1 cellular context compared by ENCODE assay signal in genomic region chr2:11387831-11388230, GRCh38.
A peak's percentile ranks its signal among the peaks of the same experiment; 100 is the strongest.
TF ChIP-seq lines count a peak whose summit lies in the region.

No MANE protein-coding gene starts in this region.

TF ChIP-seq in HepG2, 621 proteins besides CTCF, POLR2A, EP300 and RAD21 (continued from another document and continues in another):
- TF ChIP-seq GFI1 (CRISPR knock-in tag; IDR thresholded peaks at IDR 0.05; ENCODE audit: borderline replicate concordance) (peak; percentile 73; the same call in 1 of the 2 replicates), ZNF124 (CRISPR knock-in tag; IDR thresholded peaks at IDR 0.05) (peak; percentile 42; the same call in 1 of the 2 replicates), ZHX2 (IDR thresholded peaks at IDR 0.05; ENCODE audit: low read depth) (no peak), ZHX2 (CRISPR knock-in tag; IDR thresholded peaks at IDR 0.05; ENCODE audit: borderline replicate concordance) (0 out of 2 replicates have a peak, but pooled peaks have one; percentile 0), FOXO1 (CRISPR knock-in tag; IDR thresholded peaks at IDR 0.05) (0 out of 2 replicates have a peak, but pooled peaks have one; percentile 21), ZBTB20 (CRISPR knock-in tag; IDR thresholded peaks at IDR 0.05; ENCODE audit: borderline replicate concordance, low read depth) (peak; percentile 99), ZNF546 (CRISPR knock-in tag; conservative IDR thresholded peaks at IDR 0.05) (0 out of 2 replicates have a peak, but pooled peaks have one; percentile 36), FOXC1 (CRISPR knock-in tag; IDR thresholded peaks at IDR 0.05; ENCODE audit: borderline replicate concordance) (0 out of 2 replicates have a peak, but pooled peaks have one; percentile 8), FOXA3 (CRISPR knock-in tag; IDR thresholded peaks at IDR 0.05) (peak; percentile 91), SP5 (CRISPR knock-in tag; IDR thresholded peaks at IDR 0.05; ENCODE audit: borderline replicate concordance, low read depth) (0 out of 2 replicates have a peak, but pooled peaks have one; percentile 22), HMG20B (CRISPR knock-in tag; conservative IDR thresholded peaks at IDR 0.05) (peak; percentile 85), TBX2 (CRISPR knock-in tag; IDR thresholded peaks at IDR 0.05; ENCODE audit: borderline replicate concordance) (peak; percentile 86; the same call in 1 of the 2 replicates), ZNF792 (CRISPR knock-in tag; IDR thresholded peaks at IDR 0.05) (0 out of 2 replicates have a peak, but pooled peaks have one; percentile 27), RXRB (CRISPR knock-in tag; IDR thresholded peaks at IDR 0.05; ENCODE audit: borderline replicate concordance) (peak; percentile 37; the same call in 1 of the 2 replicates), SOX13 (IDR thresholded peaks at IDR 0.05) (no peak), SOX13 (CRISPR knock-in tag; conservative IDR thresholded peaks at IDR 0.05 in 1 of 2, IDR thresholded peaks at IDR 0.05 in 1 of 2) (peak in 1 of 2 experiments; percentile 79; a peak in 2 of 4 replicates), ZNF616 (CRISPR knock-in tag; IDR thresholded peaks at IDR 0.05; ENCODE audit: low read depth) (no peak), ASH2L (IDR thresholded peaks at IDR 0.05; ENCODE audit: insufficient read length, low read depth, low read length) (peak; percentile 33), THAP11 (CRISPR knock-in tag; IDR thresholded peaks at IDR 0.05) (0 out of 2 replicates have a peak, but pooled peaks have one; percentile 27), ZNF670 (CRISPR knock-in tag; IDR thresholded peaks at IDR 0.05; ENCODE audit: borderline replicate concordance) (0 out of 2 replicates have a peak, but pooled peaks have one; percentile 15), ZNF33A (CRISPR knock-in tag; IDR thresholded peaks at IDR 0.05; ENCODE audit: borderline replicate concordance) (no peak), SAP130 (CRISPR knock-in tag; IDR thresholded peaks at IDR 0.05; ENCODE audit: low read depth) (peak; percentile 62), RERE (CRISPR knock-in tag; IDR thresholded peaks at IDR 0.05; ENCODE audit: low read depth) (peak; percentile 94; the same call in 1 of the 2 replicates)
- TF ChIP-seq, protein P1, sequence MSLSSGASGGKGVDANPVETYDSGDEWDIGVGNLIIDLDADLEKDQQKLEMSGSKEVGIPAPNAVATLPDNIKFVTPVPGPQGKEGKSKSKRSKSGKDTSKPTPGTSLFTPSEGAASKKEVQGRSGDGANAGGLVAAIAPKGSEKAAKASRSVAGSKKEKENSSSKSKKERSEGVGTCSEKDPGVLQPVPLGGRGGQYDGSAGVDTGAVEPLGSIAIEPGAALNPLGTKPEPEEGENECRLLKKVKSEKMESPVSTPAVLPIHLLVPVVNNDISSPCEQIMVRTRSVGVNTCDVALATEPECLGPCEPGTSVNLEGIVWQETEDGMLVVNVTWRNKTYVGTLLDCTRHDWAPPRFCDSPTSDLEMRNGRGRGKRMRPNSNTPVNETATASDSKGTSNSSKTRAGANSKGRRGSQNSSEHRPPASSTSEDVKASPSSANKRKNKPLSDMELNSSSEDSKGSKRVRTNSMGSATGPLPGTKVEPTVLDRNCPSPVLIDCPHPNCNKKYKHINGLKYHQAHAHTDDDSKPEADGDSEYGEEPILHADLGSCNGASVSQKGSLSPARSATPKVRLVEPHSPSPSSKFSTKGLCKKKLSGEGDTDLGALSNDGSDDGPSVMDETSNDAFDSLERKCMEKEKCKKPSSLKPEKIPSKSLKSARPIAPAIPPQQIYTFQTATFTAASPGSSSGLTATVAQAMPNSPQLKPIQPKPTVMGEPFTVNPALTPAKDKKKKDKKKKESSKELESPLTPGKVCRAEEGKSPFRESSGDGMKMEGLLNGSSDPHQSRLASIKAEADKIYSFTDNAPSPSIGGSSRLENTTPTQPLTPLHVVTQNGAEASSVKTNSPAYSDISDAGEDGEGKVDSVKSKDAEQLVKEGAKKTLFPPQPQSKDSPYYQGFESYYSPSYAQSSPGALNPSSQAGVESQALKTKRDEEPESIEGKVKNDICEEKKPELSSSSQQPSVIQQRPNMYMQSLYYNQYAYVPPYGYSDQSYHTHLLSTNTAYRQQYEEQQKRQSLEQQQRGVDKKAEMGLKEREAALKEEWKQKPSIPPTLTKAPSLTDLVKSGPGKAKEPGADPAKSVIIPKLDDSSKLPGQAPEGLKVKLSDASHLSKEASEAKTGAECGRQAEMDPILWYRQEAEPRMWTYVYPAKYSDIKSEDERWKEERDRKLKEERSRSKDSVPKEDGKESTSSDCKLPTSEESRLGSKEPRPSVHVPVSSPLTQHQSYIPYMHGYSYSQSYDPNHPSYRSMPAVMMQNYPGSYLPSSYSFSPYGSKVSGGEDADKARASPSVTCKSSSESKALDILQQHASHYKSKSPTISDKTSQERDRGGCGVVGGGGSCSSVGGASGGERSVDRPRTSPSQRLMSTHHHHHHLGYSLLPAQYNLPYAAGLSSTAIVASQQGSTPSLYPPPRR (CRISPR knock-in tag; IDR thresholded peaks at IDR 0.05; ENCODE audit: borderline replicate concordance): peak; percentile 95
- TF ChIP-seq, protein P2, sequence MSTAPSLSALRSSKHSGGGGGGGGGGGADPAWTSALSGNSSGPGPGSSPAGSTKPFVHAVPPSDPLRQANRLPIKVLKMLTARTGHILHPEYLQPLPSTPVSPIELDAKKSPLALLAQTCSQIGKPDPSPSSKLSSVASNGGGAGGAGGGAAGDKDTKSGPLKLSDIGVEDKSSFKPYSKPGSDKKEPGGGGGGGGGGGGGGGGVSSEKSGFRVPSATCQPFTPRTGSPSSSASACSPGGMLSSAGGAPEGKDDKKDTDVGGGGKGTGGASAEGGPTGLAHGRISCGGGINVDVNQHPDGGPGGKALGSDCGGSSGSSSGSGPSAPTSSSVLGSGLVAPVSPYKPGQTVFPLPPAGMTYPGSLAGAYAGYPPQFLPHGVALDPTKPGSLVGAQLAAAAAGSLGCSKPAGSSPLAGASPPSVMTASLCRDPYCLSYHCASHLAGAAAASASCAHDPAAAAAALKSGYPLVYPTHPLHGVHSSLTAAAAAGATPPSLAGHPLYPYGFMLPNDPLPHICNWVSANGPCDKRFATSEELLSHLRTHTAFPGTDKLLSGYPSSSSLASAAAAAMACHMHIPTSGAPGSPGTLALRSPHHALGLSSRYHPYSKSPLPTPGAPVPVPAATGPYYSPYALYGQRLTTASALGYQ (CRISPR knock-in tag; IDR thresholded peaks at IDR 0.05): peak; percentile 86
- TF ChIP-seq, protein P3, sequence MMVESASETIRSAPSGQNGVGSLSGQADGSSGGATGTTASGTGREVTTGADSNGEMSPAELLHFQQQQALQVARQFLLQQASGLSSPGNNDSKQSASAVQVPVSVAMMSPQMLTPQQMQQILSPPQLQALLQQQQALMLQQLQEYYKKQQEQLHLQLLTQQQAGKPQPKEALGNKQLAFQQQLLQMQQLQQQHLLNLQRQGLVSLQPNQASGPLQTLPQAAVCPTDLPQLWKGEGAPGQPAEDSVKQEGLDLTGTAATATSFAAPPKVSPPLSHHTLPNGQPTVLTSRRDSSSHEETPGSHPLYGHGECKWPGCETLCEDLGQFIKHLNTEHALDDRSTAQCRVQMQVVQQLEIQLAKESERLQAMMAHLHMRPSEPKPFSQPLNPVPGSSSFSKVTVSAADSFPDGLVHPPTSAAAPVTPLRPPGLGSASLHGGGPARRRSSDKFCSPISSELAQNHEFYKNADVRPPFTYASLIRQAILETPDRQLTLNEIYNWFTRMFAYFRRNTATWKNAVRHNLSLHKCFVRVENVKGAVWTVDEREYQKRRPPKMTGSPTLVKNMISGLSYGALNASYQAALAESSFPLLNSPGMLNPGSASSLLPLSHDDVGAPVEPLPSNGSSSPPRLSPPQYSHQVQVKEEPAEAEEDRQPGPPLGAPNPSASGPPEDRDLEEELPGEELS (CRISPR knock-in tag; IDR thresholded peaks at IDR 0.05): peak; percentile 78
